Comparison of ENCODE assay signal across 16 cellular contexts in the genomic region with DNA sequence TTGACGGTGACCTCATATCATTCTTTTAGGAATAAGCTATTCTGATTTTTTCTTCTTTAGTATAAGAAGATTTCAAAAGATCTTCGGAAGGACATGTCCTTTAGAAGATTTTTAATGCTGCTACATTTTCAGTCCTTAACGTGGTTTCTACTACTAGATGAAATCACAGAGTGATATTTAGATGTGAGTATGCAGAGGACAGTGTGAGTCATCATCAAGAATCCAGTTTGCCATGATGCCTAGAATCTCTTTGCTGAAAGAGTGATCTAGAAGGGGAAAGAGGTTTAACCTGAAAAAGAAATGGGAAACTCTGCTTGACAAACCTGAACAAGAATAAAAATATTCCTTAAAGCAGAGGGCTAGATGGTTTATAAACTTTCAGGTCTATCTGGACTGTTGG. TPM values are rescaled to one million over a fixed set of nuclear protein-coding genes. Genes with fewer than 3 reads are reported as not detected.
"Had no signal": no experiment of that assay in that cellular context is flagged by ENCODE, and none has a peak within 500 bp of the region (broad histone marks: within the 10 kb centered on the region; RNA-seq: fewer than 3 reads in every experiment).

No MANE protein-coding gene starts in this region.

- H3K9me3 ChIP-seq: ascending aorta, colonic mucosa, gastrocnemius medialis, heart right ventricle, psoas muscle, right lobe of liver, suprapubic skin had no signal

- H3K36me3 ChIP-seq: ascending aorta, colonic mucosa, gastrocnemius medialis, heart right ventricle, right lobe of liver, suprapubic skin had no signal

- H3K27me3 ChIP-seq: ascending aorta, colonic mucosa, gastrocnemius medialis, right lobe of liver, suprapubic skin had no signal

- H3K36me3 Mint-ChIP-seq: mesothelial cell of epicardium had no signal

- H3K27ac Mint-ChIP-seq: mesothelial cell of epicardium; stimulated activated naive CD8-positive, alpha-beta T cell treated with anti-CD3 and anti-CD28 coated beads, Interleukin-15, Interleukin-2, amounts not matched to agents 100 ng/mL and 50 ng/mL, for 24 hours; T-helper 2 cell treated with Interferon-gamma antibody and Interleukin-4, amounts not matched to agents 5 μg/mL and 100 μg/mL, for 36 hours had no signal

- H3K4me3 ChIP-seq: ascending aorta, colonic mucosa, gastrocnemius medialis, heart right ventricle, lung, psoas muscle, right lobe of liver, suprapubic skin had no signal

- H3K4me1 ChIP-seq: ascending aorta, colonic mucosa, gastrocnemius medialis, heart right ventricle, psoas muscle, right lobe of liver, suprapubic skin had no signal

- DNase-seq: activated CD4-positive, alpha-beta T cell treated with anti-CD3 and anti-CD28 coated beads, Interleukin-2, amount 50 U/mL, for 4 hours; activated naive CD4-positive, alpha-beta T cell; activated T-cell treated with anti-CD3 and anti-CD28 coated beads for 4 hours; colonic mucosa; gastrocnemius medialis; heart right ventricle; psoas muscle; right lobe of liver had no signal

- H3K4me1 Mint-ChIP-seq: mesothelial cell of epicardium had no signal

- ATAC-seq: activated CD4-positive, CD25-positive, alpha-beta regulatory T cell treated with anti-CD3 and anti-CD28 coated beads, Interleukin-2, amount 50 U/mL, for 24 hours; gastrocnemius medialis; heart right ventricle; psoas muscle; right lobe of liver had no signal

- H3K27ac ChIP-seq: ascending aorta, colonic mucosa, gastrocnemius medialis, heart right ventricle, psoas muscle, right lobe of liver, suprapubic skin had no signal

- H3K4me3 Mint-ChIP-seq: mesothelial cell of epicardium; stimulated activated naive CD8-positive, alpha-beta T cell treated with anti-CD3 and anti-CD28 coated beads, Interleukin-15, Interleukin-2, amounts not matched to agents 100 ng/mL and 50 ng/mL, for 24 hours; T-helper 2 cell treated with Interferon-gamma antibody and Interleukin-4, amounts not matched to agents 5 μg/mL and 100 μg/mL, for 36 hours had no signal

- H3K9me3 Mint-ChIP-seq: stimulated activated naive CD8-positive, alpha-beta T cell treated with anti-CD3 and anti-CD28 coated beads, Interleukin-15, Interleukin-2, amounts not matched to agents 100 ng/mL and 50 ng/mL, for 24 hours; T-helper 2 cell treated with Interferon-gamma antibody and Interleukin-4, amounts not matched to agents 5 μg/mL and 100 μg/mL, for 36 hours had no signal

RNA-seq across cellular contexts. Expression of a gene that starts 43.2 kb away (rescaled TPM):
- total RNA-seq: ascending aorta, cardiac septum, heart right ventricle, suprapubic skin had no signal
